1 cellular context compared by ENCODE assay signal in genomic region chr2:27211943-27212625, GRCh38.
A peak's percentile ranks its signal among the peaks of the same experiment; 100 is the strongest.
TF ChIP-seq lines count a peak whose summit lies in the region.

A gene with protein sequence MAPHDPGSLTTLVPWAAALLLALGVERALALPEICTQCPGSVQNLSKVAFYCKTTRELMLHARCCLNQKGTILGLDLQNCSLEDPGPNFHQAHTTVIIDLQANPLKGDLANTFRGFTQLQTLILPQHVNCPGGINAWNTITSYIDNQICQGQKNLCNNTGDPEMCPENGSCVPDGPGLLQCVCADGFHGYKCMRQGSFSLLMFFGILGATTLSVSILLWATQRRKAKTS (plus strand): TSS chr2:27212041. CDS start chr2:27212369, 328 bp downstream.
SLC5A6 (minus strand) TSS chr2:27212268; CDS start chr2:27207650, 4,618 bp downstream.

TF ChIP-seq in HepG2, 621 proteins besides CTCF, POLR2A, EP300 and RAD21 (continued from another document):
- TF ChIP-seq THAP11 (CRISPR knock-in tag; IDR thresholded peaks at IDR 0.05), result peak; percentile 84
- TF ChIP-seq SRSF1 (optimal IDR thresholded peaks at IDR 0.05; ENCODE audit: low read depth, low read length), result peak; percentile 80
- TF ChIP-seq POGZ (CRISPR knock-in tag; IDR thresholded peaks at IDR 0.05), result peak; percentile 66; the same call in 1 of the 2 replicates
- 0 out of 2 replicates have a peak, but pooled peaks have one; percentile 17 for TF ChIP-seq HMG20B (CRISPR knock-in tag; conservative IDR thresholded peaks at IDR 0.05)
- no peak; the same call in 1 of the 2 replicates for TF ChIP-seq FOXO1 (CRISPR knock-in tag; IDR thresholded peaks at IDR 0.05)
- TF ChIP-seq XRCC5 (optimal IDR thresholded peaks at IDR 0.05; ENCODE audit: low read length), result peak; percentile 93
- no peak for TF ChIP-seq SNAI1 (CRISPR knock-in tag; IDR thresholded peaks at IDR 0.05; ENCODE audit: borderline replicate concordance)
- TF ChIP-seq, protein P1, sequence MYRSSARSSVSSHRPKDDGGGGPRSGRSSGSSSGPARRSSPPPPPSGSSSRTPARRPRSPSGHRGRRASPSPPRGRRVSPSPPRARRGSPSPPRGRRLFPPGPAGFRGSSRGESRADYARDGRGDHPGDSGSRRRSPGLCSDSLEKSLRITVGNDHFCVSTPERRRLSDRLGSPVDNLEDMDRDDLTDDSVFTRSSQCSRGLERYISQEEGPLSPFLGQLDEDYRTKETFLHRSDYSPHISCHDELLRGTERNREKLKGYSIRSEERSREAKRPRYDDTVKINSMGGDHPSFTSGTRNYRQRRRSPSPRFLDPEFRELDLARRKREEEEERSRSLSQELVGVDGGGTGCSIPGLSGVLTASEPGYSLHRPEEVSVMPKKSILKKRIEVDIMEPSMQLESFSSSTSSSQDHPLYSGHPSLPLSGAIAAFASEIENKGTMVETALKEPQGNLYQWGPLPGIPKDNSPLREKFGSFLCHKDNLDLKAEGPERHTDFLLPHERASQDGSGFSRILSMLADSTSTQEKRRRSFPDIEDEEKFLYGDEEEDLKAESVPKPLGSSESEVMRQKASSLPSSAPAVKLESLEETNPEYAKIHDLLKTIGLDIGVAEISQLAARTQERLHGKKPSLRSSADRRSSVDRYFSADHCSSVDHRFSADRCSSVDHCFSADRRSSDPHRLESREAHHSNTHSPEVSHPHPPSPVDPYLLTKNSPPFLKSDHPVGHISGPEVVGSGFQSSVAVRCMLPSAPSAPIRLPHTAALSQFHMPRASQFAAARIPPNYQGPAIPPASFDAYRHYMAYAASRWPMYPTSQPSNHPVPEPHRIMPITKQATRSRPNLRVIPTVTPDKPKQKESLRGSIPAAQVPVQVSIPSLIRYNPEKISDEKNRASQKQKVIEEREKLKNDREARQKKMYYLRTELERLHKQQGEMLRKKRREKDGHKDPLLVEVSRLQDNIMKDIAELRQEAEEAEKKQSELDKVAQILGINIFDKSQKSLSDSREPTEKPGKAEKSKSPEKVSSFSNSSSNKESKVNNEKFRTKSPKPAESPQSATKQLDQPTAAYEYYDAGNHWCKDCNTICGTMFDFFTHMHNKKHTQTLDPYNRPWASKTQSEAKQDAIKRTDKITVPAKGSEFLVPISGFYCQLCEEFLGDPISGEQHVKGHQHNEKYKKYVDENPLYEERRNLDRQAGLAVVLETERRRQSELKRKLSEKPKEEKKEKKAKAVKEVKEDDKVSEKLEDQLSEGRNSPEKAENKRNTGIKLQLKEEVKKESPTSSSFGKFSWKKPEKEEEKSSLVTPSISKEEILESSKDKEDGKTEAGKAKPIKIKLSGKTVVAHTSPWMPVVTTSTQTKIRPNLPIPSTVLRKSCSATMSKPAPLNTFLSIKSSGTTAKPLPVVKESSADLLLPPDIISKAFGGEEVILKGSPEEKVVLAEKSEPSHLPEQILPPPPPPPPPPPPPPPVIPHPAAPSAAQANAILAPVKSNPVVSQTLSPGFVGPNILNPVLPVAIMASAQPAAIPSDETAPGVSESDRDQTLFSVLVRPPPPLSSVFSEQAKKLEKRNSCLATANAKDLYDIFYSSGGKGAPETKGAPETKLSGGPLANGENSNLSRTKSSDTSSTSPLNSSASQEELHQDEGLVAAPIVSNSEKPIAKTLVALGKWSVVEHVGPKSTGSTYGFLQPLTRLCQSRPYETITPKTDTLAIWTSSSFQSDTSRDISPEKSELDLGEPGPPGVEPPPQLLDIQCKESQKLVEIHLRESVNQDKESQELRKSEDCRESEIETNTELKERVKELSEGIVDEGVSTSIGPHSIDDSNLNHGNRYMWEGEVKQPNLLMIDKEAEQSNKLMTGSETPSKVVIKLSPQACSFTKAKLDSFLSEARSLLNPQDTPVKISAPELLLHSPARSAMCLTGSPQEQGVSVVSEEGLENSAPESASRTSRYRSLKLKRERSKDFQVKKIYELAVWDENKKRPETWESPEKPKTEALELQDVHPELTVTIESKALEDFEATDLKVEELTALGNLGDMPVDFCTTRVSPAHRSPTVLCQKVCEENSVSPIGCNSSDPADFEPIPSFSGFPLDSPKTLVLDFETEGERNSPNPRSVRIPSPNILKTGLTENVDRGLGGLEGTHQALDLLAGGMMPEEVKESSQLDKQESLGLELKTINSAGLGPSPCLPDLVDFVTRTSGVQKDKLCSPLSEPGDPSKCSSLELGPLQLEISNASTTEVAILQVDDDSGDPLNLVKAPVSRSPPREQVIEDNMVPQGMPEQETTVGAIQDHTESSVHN (CRISPR knock-in tag; IDR thresholded peaks at IDR 0.05), result no peak
- TF ChIP-seq U2AF1 (optimal IDR thresholded peaks at IDR 0.05; ENCODE audit: low read depth, low read length), result peak; percentile 53
- TF ChIP-seq TAF1 (CRISPR knock-in tag; IDR thresholded peaks at IDR 0.05), result peak; percentile 99
- TF ChIP-seq ZBTB21 (CRISPR knock-in tag; IDR thresholded peaks at IDR 0.05), result no peak
- peak; percentile 75; the same call in 1 of the 2 replicates for TF ChIP-seq PATZ1 (CRISPR knock-in tag; IDR thresholded peaks at IDR 0.05)
- TF ChIP-seq ZNF850 (CRISPR knock-in tag; conservative IDR thresholded peaks at IDR 0.05), result peak; percentile 84; the same call in 1 of the 2 replicates
- TF ChIP-seq ZNF788 (CRISPR knock-in tag; IDR thresholded peaks at IDR 0.05; ENCODE audit: borderline replicate concordance), result peak; percentile 88; the same call in 1 of the 2 replicates
- TF ChIP-seq NCOA2 (CRISPR knock-in tag; IDR thresholded peaks at IDR 0.05), result peak; percentile 51; the same call in 1 of the 2 replicates
- TF ChIP-seq MXI1 (IDR thresholded peaks at IDR 0.05; ENCODE audit: borderline replicate concordance, low read depth, low read length), result peak; percentile 63; the same call in 1 of the 3 replicates
- no peak; the same call in 1 of the 2 replicates for TF ChIP-seq KDM4B (CRISPR knock-in tag; IDR thresholded peaks at IDR 0.05)
